ENCODE assay signal across 22 cellular contexts in the genomic region with DNA sequence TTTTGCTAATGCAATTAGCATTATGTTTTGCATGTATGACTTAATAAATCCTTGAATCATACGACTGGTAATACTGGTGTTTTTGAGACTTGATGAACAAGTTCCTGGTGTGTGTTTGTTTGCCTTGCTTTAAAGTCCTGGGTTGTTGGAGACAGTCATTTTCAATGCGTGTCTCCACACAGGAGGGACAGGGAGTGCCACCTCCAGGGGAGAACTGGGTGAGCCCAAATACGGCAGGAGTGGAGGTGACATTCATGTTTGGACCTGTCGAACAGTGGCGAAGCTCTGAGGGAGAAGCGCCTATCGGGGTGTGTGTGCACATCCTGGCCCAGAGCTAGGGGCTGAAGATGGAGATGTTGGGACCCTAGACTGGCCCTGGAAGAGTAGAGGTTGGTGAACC. TPM values are rescaled to one million over a fixed set of nuclear protein-coding genes. Genes with fewer than 3 reads are reported as not detected.
DNase-seq lines count a peak whose midpoint lies in the region; ATAC-seq, FAIRE-seq and TF ChIP-seq lines count a peak whose summit lies in the region.
"Had no signal": no experiment of that assay in that cellular context is flagged by ENCODE, and none has a peak within 500 bp of the region (broad histone marks: within the 10 kb centered on the region; RNA-seq: fewer than 3 reads in every experiment).

No MANE protein-coding gene starts in this region.

- in situ Hi-C loops in K562 (cut with MboI) (no loop called here), HepG2 (cut with HindIII; ENCODE audit: extremely low pct_ligation_motif_present, low pct_unique_long_range_greater_than_20kb) (no loop called here)

- peaks cover 10% of the 10 kb centered on the region for H3K4me1 Mint-ChIP-seq in activated naive CD4-positive, alpha-beta T cell treated with anti-CD3 and anti-CD28 coated beads, Interleukin-2, amount 10 ng/mL, durations not matched to agents 7 days and 5 days

- 92% methylated on average over 7 of the region's 7 CpGs for WGBS in K562 (ENCODE audit: insufficient coverage, low coverage, missing lambda C conversion rate)
- WGBS in HepG2 (ENCODE audit: low lambda C conversion rate), result 95% methylated on average over 7 of the region's 7 CpGs

- H2AFZ ChIP-seq in K562 (ENCODE audit: low read depth, low read length), result no peak overlapping the region
- no peak overlapping the region for H2AFZ ChIP-seq in HepG2 (ENCODE audit: low read length)
- H2AFZ ChIP-seq: hepatocyte had no signal

- H3K4me2 ChIP-seq in K562 (ENCODE audit: insufficient read depth, low read length), result no peak overlapping the region
- H3K4me2 ChIP-seq in HepG2 (ENCODE audit: low read depth, low read length), result no peak overlapping the region
- H3K4me2 ChIP-seq: hepatocyte had no signal

- H3K27me3 ChIP-seq in K562 (ENCODE audit: control insufficient read depth in 2 of 2, insufficient read depth in 2 of 2, low read length in 2 of 2), result no peaks in the 10 kb centered on the region
- no peaks in the 10 kb centered on the region for H3K27me3 ChIP-seq in HepG2 (ENCODE audit: control insufficient read depth in 1 of 2, insufficient read depth in 2 of 2, low read length in 2 of 2)
- H3K27me3 ChIP-seq: hepatocyte had no signal

- H3K27ac ChIP-seq in K562 (ENCODE audit: extremely low read depth, low read depth, low read length) (no peak overlapping the region), HepG2 (ENCODE audit: extremely low read length, insufficient read depth, low read length) (no peak overlapping the region)
- H3K27ac ChIP-seq: hepatocyte, left ventricle myocardium inferior had no signal

- ATAC-seq in K562, result peak; percentile 34
- ATAC-seq in HepG2, result no peak
- ATAC-seq in HG03571 (IDR thresholded peaks at IDR 0.05; ENCODE audit: unreplicated experiment), result no peak
- ATAC-seq: sciatic nerve had no signal

- TF ChIP-seq RAD21 in K562 (CRISPR knock-in tag; conservative IDR thresholded peaks at IDR 0.05 in 1 of 2, IDR thresholded peaks at IDR 0.05 in 1 of 2) (no peak), HepG2 (CRISPR knock-in tag; IDR thresholded peaks at IDR 0.05) (no peak)

- TF ChIP-seq POLR2A in K562 (conservative IDR thresholded peaks at IDR 0.05) (peak; percentile 27; the same call in 1 of the 2 replicates), HepG2 (IDR thresholded peaks at IDR 0.05; ENCODE audit: insufficient read depth in 1 of 2, low read depth in 2 of 2, low read length in 2 of 2) (no peak)

- H3K4me3 Mint-ChIP-seq in activated naive CD4-positive, alpha-beta T cell treated with anti-CD3 and anti-CD28 coated beads, Interleukin-2, amount 10 ng/mL, durations not matched to agents 7 days and 5 days, result no peak overlapping the region
- H3K4me3 Mint-ChIP-seq: nephron; T-helper 2 cell treated with Interferon-gamma antibody and Interleukin-4, amounts not matched to agents 5 μg/mL and 100 μg/mL, for 36 hours had no signal

- no peaks in the 10 kb centered on the region for H3K9me3 Mint-ChIP-seq in activated naive CD4-positive, alpha-beta T cell treated with anti-CD3 and anti-CD28 coated beads, Interleukin-2, amount 10 ng/mL, durations not matched to agents 7 days and 5 days
- H3K9me3 Mint-ChIP-seq: nephron; T-helper 2 cell treated with Interferon-gamma antibody and Interleukin-4, amounts not matched to agents 5 μg/mL and 100 μg/mL, for 36 hours had no signal

- H3K27me3 Mint-ChIP-seq in activated naive CD4-positive, alpha-beta T cell treated with anti-CD3 and anti-CD28 coated beads, Interleukin-2, amount 10 ng/mL, durations not matched to agents 7 days and 5 days, result no peaks in the 10 kb centered on the region

- no peaks in the 10 kb centered on the region for H3K9me1 ChIP-seq in K562 (ENCODE audit: control insufficient read depth, insufficient read depth, low read length)

- peaks cover 90% of the 10 kb centered on the region for H3K36me3 ChIP-seq in K562 (ENCODE audit: control insufficient read depth, insufficient read depth, low read length)
- H3K36me3 ChIP-seq in HepG2 (replicated peaks in 1 of 2; ENCODE audit: control insufficient read depth in 1 of 2, insufficient read depth in 2 of 2, low read length in 2 of 2), result peaks cover 24 to 73% of the 10 kb centered on the region in 2 experiments

- no peak for DNase-seq in activated naive CD4-positive, alpha-beta T cell treated with anti-CD3 and anti-CD28 coated beads, Interleukin-2, amount 10 ng/mL, durations not matched to agents 7 days and 5 days
- no peak for DNase-seq in activated naive CD4-positive, alpha-beta T cell (lab: John Stamatoyannopoulos, UW)
- DNase-seq in K562 (ENCODE audit: extremely low read depth in 1 of 4, low spot score in 3 of 4) (no peak), HepG2 (ENCODE audit: low spot score) (no peak), ureter (ENCODE audit: low spot score) (peak; percentile 83), GF-D8 (lab: John Stamatoyannopoulos, UW) (no peak)
- DNase-seq in NK-92 treated with Interleukin-12 subunit alpha and Interleukin-12 subunit beta, amount 100 ng/mL, for 24 hours (lab: John Stamatoyannopoulos, UW), result no peak
- DNase-seq: ACHN; activated CD4-positive, alpha-beta T cell treated with anti-CD3 and anti-CD28 coated beads for 48 hours; caudate nucleus; erythroblast; Kasumi-1; left ventricle myocardium inferior; NCI-H1930; NCI-H69; stimulated activated naive CD4-positive, alpha-beta T cell had no signal

- intact Hi-C loops in K562 (cut with micrococcal nuclease), result no loop called here
- intact Hi-C loops in HepG2 (cut with micrococcal nuclease; ENCODE audit: unreplicated experiment), result no loop called here

- H3K4me3 ChIP-seq in K562, result no peak overlapping the region
- H3K4me3 ChIP-seq in HepG2 (replicated peaks in 1 of 3; ENCODE audit: insufficient read depth in 1 of 3, low read depth in 2 of 3, low read length in 3 of 3), result no peak overlapping the region
- H3K4me3 ChIP-seq: HAP-1, hepatocyte, left ventricle myocardium inferior had no signal

- peaks cover 54% of the 10 kb centered on the region for H3K36me3 Mint-ChIP-seq in activated naive CD4-positive, alpha-beta T cell treated with anti-CD3 and anti-CD28 coated beads, Interleukin-2, amount 10 ng/mL, durations not matched to agents 7 days and 5 days

- CTCF ChIA-PET in activated naive CD4-positive, alpha-beta T cell treated with anti-CD3 and anti-CD28 coated beads, Interleukin-2, amount 10 ng/mL, durations not matched to agents 7 days and 5 days (lab: Charles Lee), result no interaction called here
- CTCF ChIA-PET in K562 (lab: Yijun Ruan, JAX; ENCODE audit: low intra/inter-chr PET ratio), result no interaction called here
- CTCF ChIA-PET in HepG2 (lab: Yijun Ruan, JAX; ENCODE audit: low intra/inter-chr PET ratio, low total read pairs), result no interaction called here

- FAIRE-seq in K562 (lab: Jason Lieb, UNC), result no peak
- no peak for FAIRE-seq in HepG2 (lab: Jason Lieb, UNC)

- no peaks in the 10 kb centered on the region for H3K9me3 ChIP-seq in K562 (replicated peaks; ENCODE audit: control insufficient read depth, insufficient read depth, low read depth, low read length)
- no peaks in the 10 kb centered on the region for H3K9me3 ChIP-seq in HepG2 (ENCODE audit: low read length)
- H3K9me3 ChIP-seq: HAP-1, left ventricle myocardium inferior had no signal

- peaks cover 0 to 8% of the 10 kb centered on the region in 2 experiments; a peak in 1 of 5 replicates for H3K4me1 ChIP-seq in K562 (replicated peaks in 1 of 2; ENCODE audit: control insufficient read depth in 2 of 2, insufficient read depth in 2 of 2, low read length in 2 of 2)
- peaks cover 18% of the 10 kb centered on the region for H3K4me1 ChIP-seq in HepG2 (ENCODE audit: insufficient read depth, low read length)
- H3K4me1 ChIP-seq: HAP-1 had no signal

- H4K20me1 ChIP-seq in K562 (replicated peaks; ENCODE audit: control insufficient read depth, insufficient read depth, low read length) (peaks cover 12% of the 10 kb centered on the region; the same call in 1 of the 2 replicates), HepG2 (ENCODE audit: insufficient read depth, low read length) (peaks cover 23% of the 10 kb centered on the region)

- peak overlapping the region; percentile 75 for H3K27ac Mint-ChIP-seq in activated naive CD4-positive, alpha-beta T cell treated with anti-CD3 and anti-CD28 coated beads, Interleukin-2, amount 10 ng/mL, durations not matched to agents 7 days and 5 days
- H3K27ac Mint-ChIP-seq: T-helper 2 cell treated with Interferon-gamma antibody and Interleukin-4, amounts not matched to agents 5 μg/mL and 100 μg/mL, for 36 hours had no signal

- H3K9ac ChIP-seq in K562 (ENCODE audit: insufficient read depth in 1 of 2, low read depth in 2 of 2, low read length in 2 of 2) (no peak overlapping the region), HepG2 (ENCODE audit: insufficient read depth, low read depth, low read length) (no peak overlapping the region)

- H3K79me2 ChIP-seq in K562 (ENCODE audit: control insufficient read depth, insufficient read depth, low read length) (peaks cover 16% of the 10 kb centered on the region), HepG2 (ENCODE audit: insufficient read depth, low read length) (peaks cover 11% of the 10 kb centered on the region)

- BruUV-seq in K562 (replicated peaks; lab: Mats Ljungman, UMichigan), result no TSS peak
- BruUV-seq in HepG2 (replicated peaks; lab: Mats Ljungman, UMichigan), result no TSS peak

- TF ChIP-seq CTCF in K562 (IDR thresholded peaks at IDR 0.05 in 2 of 3, conservative IDR thresholded peaks at IDR 0.05 in 1 of 3; ENCODE audit: insufficient read depth in 2 of 3, low read depth in 1 of 3, low read length in 3 of 3) (no peak), HepG2 (CRISPR knock-in tag; IDR thresholded peaks at IDR 0.05) (no peak)

- TF ChIP-seq EP300 in K562 (IDR thresholded peaks at IDR 0.05; ENCODE audit: low read length) (no peak), HepG2 (IDR thresholded peaks at IDR 0.05; ENCODE audit: low read depth in 2 of 2, low read length in 2 of 2) (no peak), HepG2 (CRISPR knock-in tag; IDR thresholded peaks at IDR 0.05; ENCODE audit: borderline replicate concordance) (no peak)

- POLR2A ChIA-PET in K562 (lab: Yijun Ruan, JAX), result interaction anchor here (0.7 kb wide), 1 partner anchor 70 kb away, joined by 3 read pairs; no protein-coding TSS in a partner anchor
- POLR2A ChIA-PET in HepG2 (lab: Yijun Ruan, JAX), result no interaction called here

RNA-seq across cellular contexts. Expression of a gene that starts 29.6 kb away (rescaled TPM):
- 133 and 135 TPM in 2 replicates for total RNA-seq in K562 (2011; cell fraction: chromatin; rRNA removed; ENCODE audit: low replicate concordance)
- total RNA-seq in K562 (2011; cell fraction: nucleolus; rRNA removed), result 83.3 and 83.4 TPM in 2 replicates
- 95.7 and 122 TPM in 2 replicates for total RNA-seq in K562 (2011; cell fraction: nucleoplasm; rRNA removed)
- total RNA-seq in K562 (2014; rRNA removed) (105 and 146 TPM in 2 replicates), K562 (2014; rRNA removed; fragmentation: Illumina TruSeq; extraction: Trizol) (126 and 149 TPM in 2 replicates), K562 (2015; rRNA removed; fragmentation: Illumina TruSeq; extraction: Trizol) (90.9 and 91.5 TPM in 2 replicates), K562 (2021) (220 and 225 TPM in 2 replicates), HepG2 (2016; rRNA removed; fragmentation: Illumina TruSeq; extraction: Trizol) (80.7 and 92.3 TPM in 2 replicates), ureter (276 TPM)
- polyA plus RNA-seq in K562 (2011; rRNA removed) (177 and 205 TPM in 2 replicates), K562 (2014; fragmentation: Illumina TruSeq; extraction: Trizol) (220 and 241 TPM in 2 replicates), K562 (2014; fragmentation: Nextera tagmentation; extraction: Ambion mirVana) (10 to 100 TPM; 78.5 to 90.7 TPM), K562 (2014; rRNA removed) (148 and 163 TPM in 2 replicates), HepG2 (2011; rRNA removed) (183 and 228 TPM in 2 replicates)
- 96.2 and 169 TPM in 2 replicates for polyA plus RNA-seq in K562 (2011; cell fraction: cytosol; rRNA removed)
- polyA plus RNA-seq in K562 (2011; cell fraction: nucleus; rRNA removed), result 62.4 and 100 TPM in 2 replicates
- polyA plus RNA-seq in K562 (2012), result 201 and 203 TPM in 2 replicates
- polyA minus RNA-seq in K562 (2011; rRNA and poly(A)+ RNA removed), result 310 and 404 TPM in 2 replicates
- polyA minus RNA-seq in K562 (2011; cell fraction: cytosol; rRNA and poly(A)+ RNA removed), result 91.2 and 105 TPM in 2 replicates
- 20.2 and 37.2 TPM in 2 replicates for polyA minus RNA-seq in K562 (2011; cell fraction: nucleus; rRNA and poly(A)+ RNA removed)
- total RNA-seq in HepG2 (2016; cell fraction: cytosol; rRNA removed; fragmentation: Illumina TruSeq; extraction: Trizol; ENCODE audit: low read depth), result 33.7 and 42.8 TPM in 2 replicates
- total RNA-seq in HepG2 (2016; cell fraction: insoluble cytoplasmic fraction; rRNA removed; fragmentation: Illumina TruSeq; extraction: Trizol), result 79.1 and 81.6 TPM in 2 replicates
- total RNA-seq in HepG2 (2016; cell fraction: membrane; rRNA removed; fragmentation: Illumina TruSeq; extraction: Trizol), result 68.4 and 78.8 TPM in 2 replicates
- 43.3 and 45.3 TPM in 2 replicates for total RNA-seq in HepG2 (2016; cell fraction: nucleus; rRNA removed; fragmentation: Illumina TruSeq; extraction: Trizol)
- 157 and 234 TPM in 2 replicates for polyA plus RNA-seq in HepG2 (2011; cell fraction: cytosol; rRNA removed)
- polyA plus RNA-seq in HepG2 (2011; cell fraction: nucleus; rRNA removed), result 75.7 and 78.6 TPM in 2 replicates
- polyA plus RNA-seq in HepG2 (2012), result 160 and 216 TPM in 2 replicates
- 133 and 156 TPM in 2 replicates for polyA plus RNA-seq in HepG2 (2016; cell fraction: cytosol; fragmentation: Illumina TruSeq; extraction: Trizol; ENCODE audit: low read depth)
- polyA plus RNA-seq in HepG2 (2016; cell fraction: insoluble cytoplasmic fraction; fragmentation: Illumina TruSeq; extraction: Trizol; ENCODE audit: low read depth), result 227 and 254 TPM in 2 replicates
- 179 and 194 TPM in 2 replicates for polyA plus RNA-seq in HepG2 (2016; cell fraction: membrane; fragmentation: Illumina TruSeq; extraction: Trizol; ENCODE audit: low read depth)
- 148 and 169 TPM in 2 replicates for polyA plus RNA-seq in HepG2 (2016; cell fraction: nucleus; fragmentation: Illumina TruSeq; extraction: Trizol; ENCODE audit: insufficient read depth, low read depth)
- 104 and 174 TPM in 2 replicates for polyA minus RNA-seq in HepG2 (2011; rRNA and poly(A)+ RNA removed; ENCODE audit: low replicate concordance)
- polyA minus RNA-seq in HepG2 (2011; cell fraction: cytosol; rRNA and poly(A)+ RNA removed), result 92.9 and 96.5 TPM in 2 replicates
- 45.4 and 62.7 TPM in 2 replicates for polyA minus RNA-seq in HepG2 (2011; cell fraction: nucleus; rRNA and poly(A)+ RNA removed)

RNA-seq across cellular contexts. Expression of a gene that starts 43.8 kb away (rescaled TPM):
- 63.0 and 140 TPM in 2 replicates for total RNA-seq in K562 (2011; cell fraction: chromatin; rRNA removed; ENCODE audit: low replicate concordance)
- total RNA-seq in K562 (2011; cell fraction: nucleolus; rRNA removed), result 64.6 and 66.9 TPM in 2 replicates
- 67.4 and 68.4 TPM in 2 replicates for total RNA-seq in K562 (2011; cell fraction: nucleoplasm; rRNA removed)
- 9.4 and 11.3 TPM in 2 replicates for total RNA-seq in K562 (2014; rRNA removed)
- 4.1 and 5.8 TPM in 2 replicates for total RNA-seq in K562 (2014; rRNA removed; fragmentation: Illumina TruSeq; extraction: Trizol)
- 9.4 and 9.7 TPM in 2 replicates for total RNA-seq in K562 (2015; rRNA removed; fragmentation: Illumina TruSeq; extraction: Trizol)
- 16.3 and 16.4 TPM in 2 replicates for total RNA-seq in K562 (2021)
- polyA plus RNA-seq in K562 (2011; rRNA removed), result 12.0 and 15.8 TPM in 2 replicates
- 15.1 and 17.4 TPM in 2 replicates for polyA plus RNA-seq in K562 (2011; cell fraction: cytosol; rRNA removed)
- 31.9 and 32.2 TPM in 2 replicates for polyA plus RNA-seq in K562 (2011; cell fraction: nucleus; rRNA removed)
- polyA plus RNA-seq in K562 (2012), result 7.4 and 10.0 TPM in 2 replicates
- polyA plus RNA-seq in K562 (2014; fragmentation: Illumina TruSeq; extraction: Trizol), result 7.8 and 8.9 TPM in 2 replicates
- 1 to 10 TPM in 1 of 2 experiments, under 1 TPM in 1; 0.92 to 1.0 TPM for polyA plus RNA-seq in K562 (2014; fragmentation: Nextera tagmentation; extraction: Ambion mirVana)
- 9.3 and 9.5 TPM in 2 replicates for polyA plus RNA-seq in K562 (2014; rRNA removed)
- polyA minus RNA-seq in K562 (2011; rRNA and poly(A)+ RNA removed), result 30.5 and 33.7 TPM in 2 replicates
- 20.4 and 27.9 TPM in 2 replicates for polyA minus RNA-seq in K562 (2011; cell fraction: cytosol; rRNA and poly(A)+ RNA removed)
- 20.7 and 23.4 TPM in 2 replicates for polyA minus RNA-seq in K562 (2011; cell fraction: nucleus; rRNA and poly(A)+ RNA removed)
- 3.6 and 7.9 TPM in 2 replicates for total RNA-seq in HepG2 (2016; rRNA removed; fragmentation: Illumina TruSeq; extraction: Trizol)
- 6.4 and 7.1 TPM in 2 replicates for total RNA-seq in HepG2 (2016; cell fraction: cytosol; rRNA removed; fragmentation: Illumina TruSeq; extraction: Trizol; ENCODE audit: low read depth)
- total RNA-seq in HepG2 (2016; cell fraction: insoluble cytoplasmic fraction; rRNA removed; fragmentation: Illumina TruSeq; extraction: Trizol), result 3.1 and 7.2 TPM in 2 replicates
- total RNA-seq in HepG2 (2016; cell fraction: membrane; rRNA removed; fragmentation: Illumina TruSeq; extraction: Trizol), result 4.0 and 4.5 TPM in 2 replicates
- 10.1 and 13.2 TPM in 2 replicates for total RNA-seq in HepG2 (2016; cell fraction: nucleus; rRNA removed; fragmentation: Illumina TruSeq; extraction: Trizol)
- 9.8 and 11.5 TPM in 2 replicates for polyA plus RNA-seq in HepG2 (2011; rRNA removed)
- 9.4 and 11.5 TPM in 2 replicates for polyA plus RNA-seq in HepG2 (2011; cell fraction: cytosol; rRNA removed)
- 20.8 and 23.8 TPM in 2 replicates for polyA plus RNA-seq in HepG2 (2011; cell fraction: nucleus; rRNA removed)
- polyA plus RNA-seq in HepG2 (2012), result 7.9 and 10.4 TPM in 2 replicates
- 1.2 and 1.8 TPM in 2 replicates for polyA plus RNA-seq in HepG2 (2016; cell fraction: cytosol; fragmentation: Illumina TruSeq; extraction: Trizol; ENCODE audit: low read depth)
- 3.4 and 4.3 TPM in 2 replicates for polyA plus RNA-seq in HepG2 (2016; cell fraction: insoluble cytoplasmic fraction; fragmentation: Illumina TruSeq; extraction: Trizol; ENCODE audit: low read depth)
- polyA plus RNA-seq in HepG2 (2016; cell fraction: membrane; fragmentation: Illumina TruSeq; extraction: Trizol; ENCODE audit: low read depth), result 2.0 and 2.2 TPM in 2 replicates
- 21.3 and 23.7 TPM in 2 replicates for polyA plus RNA-seq in HepG2 (2016; cell fraction: nucleus; fragmentation: Illumina TruSeq; extraction: Trizol; ENCODE audit: insufficient read depth, low read depth)
- polyA minus RNA-seq in HepG2 (2011; rRNA and poly(A)+ RNA removed; ENCODE audit: low replicate concordance), result 40.2 and 95.0 TPM in 2 replicates
- polyA minus RNA-seq in HepG2 (2011; cell fraction: cytosol; rRNA and poly(A)+ RNA removed), result 9.5 and 9.9 TPM in 2 replicates
- 24.1 and 29.1 TPM in 2 replicates for polyA minus RNA-seq in HepG2 (2011; cell fraction: nucleus; rRNA and poly(A)+ RNA removed)
- 16.8 TPM for total RNA-seq in ureter

RNA-seq across cellular contexts. Expression of a gene that starts 55.1 kb away (rescaled TPM):
- total RNA-seq in K562 (2011; cell fraction: chromatin; rRNA removed; ENCODE audit: low replicate concordance), result 5.2 and 6.2 TPM in 2 replicates
- 4.0 and 4.3 TPM in 2 replicates for total RNA-seq in K562 (2011; cell fraction: nucleolus; rRNA removed)
- 5.0 and 5.1 TPM in 2 replicates for total RNA-seq in K562 (2011; cell fraction: nucleoplasm; rRNA removed)
- total RNA-seq in K562 (2014; rRNA removed) (5.8 and 15.2 TPM in 2 replicates), K562 (2014; rRNA removed; fragmentation: Illumina TruSeq; extraction: Trizol) (5.5 and 6.0 TPM in 2 replicates), K562 (2015; rRNA removed; fragmentation: Illumina TruSeq; extraction: Trizol) (6.1 and 7.1 TPM in 2 replicates), K562 (2021) (7.8 and 11.4 TPM in 2 replicates), HepG2 (2016; rRNA removed; fragmentation: Illumina TruSeq; extraction: Trizol) (12.0 and 14.7 TPM in 2 replicates), ureter (13.8 TPM)
- polyA plus RNA-seq in K562 (2011; rRNA removed) (10.4 and 12.1 TPM in 2 replicates), K562 (2014; fragmentation: Illumina TruSeq; extraction: Trizol) (6.7 and 7.2 TPM in 2 replicates), K562 (2014; fragmentation: Nextera tagmentation; extraction: Ambion mirVana) (1 to 10 TPM in 1 of 2 experiments, under 1 TPM in 1; 0.92 to 1.1 TPM), K562 (2014; rRNA removed) (4.6 and 4.8 TPM in 2 replicates), HepG2 (2011; rRNA removed) (10.2 and 10.5 TPM in 2 replicates)
- polyA plus RNA-seq in K562 (2011; cell fraction: cytosol; rRNA removed), result 7.3 and 8.0 TPM in 2 replicates
- 3.4 and 5.9 TPM in 2 replicates for polyA plus RNA-seq in K562 (2011; cell fraction: nucleus; rRNA removed)
- polyA plus RNA-seq in K562 (2012), result 7.0 and 10.8 TPM in 2 replicates
- 9.0 and 9.9 TPM in 2 replicates for polyA minus RNA-seq in K562 (2011; rRNA and poly(A)+ RNA removed)
- 8.9 and 10.0 TPM in 2 replicates for polyA minus RNA-seq in K562 (2011; cell fraction: cytosol; rRNA and poly(A)+ RNA removed)
- 2.2 and 3.1 TPM in 2 replicates for polyA minus RNA-seq in K562 (2011; cell fraction: nucleus; rRNA and poly(A)+ RNA removed)
- total RNA-seq in HepG2 (2016; cell fraction: cytosol; rRNA removed; fragmentation: Illumina TruSeq; extraction: Trizol; ENCODE audit: low read depth), result 8.8 TPM in 2 replicates
- 12.4 and 12.8 TPM in 2 replicates for total RNA-seq in HepG2 (2016; cell fraction: insoluble cytoplasmic fraction; rRNA removed; fragmentation: Illumina TruSeq; extraction: Trizol)
- 24.5 and 25.6 TPM in 2 replicates for total RNA-seq in HepG2 (2016; cell fraction: membrane; rRNA removed; fragmentation: Illumina TruSeq; extraction: Trizol)
- 6.4 and 7.1 TPM in 2 replicates for total RNA-seq in HepG2 (2016; cell fraction: nucleus; rRNA removed; fragmentation: Illumina TruSeq; extraction: Trizol)
- 8.5 and 10.8 TPM in 2 replicates for polyA plus RNA-seq in HepG2 (2011; cell fraction: cytosol; rRNA removed)
- polyA plus RNA-seq in HepG2 (2011; cell fraction: nucleus; rRNA removed), result 3.0 and 4.0 TPM in 2 replicates
- polyA plus RNA-seq in HepG2 (2012), result 8.1 and 8.3 TPM in 2 replicates
- 10.3 and 11.6 TPM in 2 replicates for polyA plus RNA-seq in HepG2 (2016; cell fraction: cytosol; fragmentation: Illumina TruSeq; extraction: Trizol; ENCODE audit: low read depth)
- polyA plus RNA-seq in HepG2 (2016; cell fraction: insoluble cytoplasmic fraction; fragmentation: Illumina TruSeq; extraction: Trizol; ENCODE audit: low read depth), result 16.3 and 16.9 TPM in 2 replicates
- polyA plus RNA-seq in HepG2 (2016; cell fraction: membrane; fragmentation: Illumina TruSeq; extraction: Trizol; ENCODE audit: low read depth), result 20.2 and 22.5 TPM in 2 replicates
- 8.1 and 8.6 TPM in 2 replicates for polyA plus RNA-seq in HepG2 (2016; cell fraction: nucleus; fragmentation: Illumina TruSeq; extraction: Trizol; ENCODE audit: insufficient read depth, low read depth)
- 12.7 and 12.9 TPM in 2 replicates for polyA minus RNA-seq in HepG2 (2011; rRNA and poly(A)+ RNA removed; ENCODE audit: low replicate concordance)
- 11.9 and 15.0 TPM in 2 replicates for polyA minus RNA-seq in HepG2 (2011; cell fraction: cytosol; rRNA and poly(A)+ RNA removed)
- 4.0 and 4.7 TPM in 2 replicates for polyA minus RNA-seq in HepG2 (2011; cell fraction: nucleus; rRNA and poly(A)+ RNA removed)
